29 cellular contexts compared by ENCODE assay signal in the genomic region with DNA sequence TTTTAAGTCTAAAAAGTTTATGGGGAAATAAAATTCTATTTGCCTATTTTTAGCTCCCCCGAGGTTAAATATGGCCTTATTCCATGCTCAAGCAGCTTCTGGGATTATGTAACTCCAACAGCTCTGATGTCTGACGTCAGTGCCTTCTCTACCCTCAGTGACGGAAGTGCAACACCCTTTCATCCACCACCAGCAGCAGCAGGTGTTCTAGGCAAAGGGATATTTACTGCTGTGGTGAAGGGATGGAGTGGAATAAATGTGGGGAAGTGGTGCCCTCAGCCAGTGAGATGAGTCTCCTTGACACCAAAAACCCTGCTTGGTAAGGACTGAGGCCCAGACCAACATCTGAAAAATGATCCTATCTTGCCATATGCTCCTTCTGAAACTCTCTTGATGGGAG.
DNase-seq lines count a peak whose midpoint lies in the region; ATAC-seq and TF ChIP-seq lines count a peak whose summit lies in the region.
"Had no signal": no experiment of that assay in that cellular context is flagged by ENCODE, and none has a peak within 500 bp of the region (broad histone marks: within the 10 kb centered on the region; RNA-seq: fewer than 3 reads in every experiment).

No MANE protein-coding gene starts in this region.

- peaks cover 5% of the 10 kb centered on the region for H3K9me3 Mint-ChIP-seq in activated naive CD8-positive, alpha-beta T cell treated with anti-CD3 and anti-CD28 coated beads, Interleukin-2, amount 50 U/mL, for 24 hours
- H3K9me3 Mint-ChIP-seq: activated naive CD4-positive, alpha-beta T cell treated with anti-CD3 and anti-CD28 coated beads for 36 hours had no signal

- no peaks in the 10 kb centered on the region for H3K36me3 Mint-ChIP-seq in activated naive CD8-positive, alpha-beta T cell treated with anti-CD3 and anti-CD28 coated beads, Interleukin-2, amount 50 U/mL, for 24 hours (ENCODE audit: low read depth)
- H3K36me3 Mint-ChIP-seq: immature natural killer cell; natural killer cell; stimulated activated memory B cell treated with anti-CD40 and anti-IgM and Interleukin-4, amounts not matched to agents 10 μg/mL and 1 μg/mL and 100 μg/mL, for 72 hours had no signal

- no peak overlapping the region for H3K4me3 Mint-ChIP-seq in activated naive CD8-positive, alpha-beta T cell treated with anti-CD3 and anti-CD28 coated beads, Interleukin-2, amount 50 U/mL, for 24 hours
- H3K4me3 Mint-ChIP-seq: activated CD4-positive, alpha-beta T cell treated with anti-CD3 and anti-CD28 coated beads, Interleukin-2, amount 10 ng/mL, durations not matched to agents 24 days and 14 days; activated naive CD4-positive, alpha-beta T cell treated with anti-CD3 and anti-CD28 coated beads for 36 hours; activated T-cell treated with anti-CD3 and anti-CD28 coated beads, Interleukin-2, amount 50 U/mL, for 72 hours; effector memory CD8-positive, alpha-beta T cell; immature natural killer cell; natural killer cell; stimulated activated memory B cell treated with anti-CD40 and anti-IgM and Interleukin-4, amounts not matched to agents 10 μg/mL and 1 μg/mL and 100 μg/mL, for 72 hours; T-helper 17 cell had no signal

- no peaks in the 10 kb centered on the region for H3K27me3 Mint-ChIP-seq in activated naive CD8-positive, alpha-beta T cell treated with anti-CD3 and anti-CD28 coated beads, Interleukin-2, amount 50 U/mL, for 24 hours
- H3K27me3 Mint-ChIP-seq: activated CD4-positive, alpha-beta T cell treated with anti-CD3 and anti-CD28 coated beads, Interleukin-2, amount 10 ng/mL, durations not matched to agents 24 days and 14 days; effector memory CD8-positive, alpha-beta T cell; stimulated activated memory B cell treated with anti-CD40 and anti-IgM and Interleukin-4, amounts not matched to agents 10 μg/mL and 1 μg/mL and 100 μg/mL, for 72 hours; T-helper 17 cell had no signal

- no peaks in the 10 kb centered on the region for H3K4me1 Mint-ChIP-seq in activated naive CD8-positive, alpha-beta T cell treated with anti-CD3 and anti-CD28 coated beads, Interleukin-2, amount 50 U/mL, for 24 hours
- H3K4me1 Mint-ChIP-seq: activated CD4-positive, alpha-beta T cell treated with anti-CD3 and anti-CD28 coated beads, Interleukin-2, amount 10 ng/mL, durations not matched to agents 24 days and 14 days; immature natural killer cell; natural killer cell; stimulated activated memory B cell treated with anti-CD40 and anti-IgM and Interleukin-4, amounts not matched to agents 10 μg/mL and 1 μg/mL and 100 μg/mL, for 72 hours; T-helper 17 cell had no signal

- no peak overlapping the region for H3K27ac Mint-ChIP-seq in activated naive CD8-positive, alpha-beta T cell treated with anti-CD3 and anti-CD28 coated beads, Interleukin-2, amount 50 U/mL, for 24 hours
- H3K27ac Mint-ChIP-seq: activated CD4-positive, alpha-beta T cell treated with anti-CD3 and anti-CD28 coated beads, Interleukin-2, amount 10 ng/mL, durations not matched to agents 24 days and 14 days; activated naive CD4-positive, alpha-beta T cell treated with anti-CD3 and anti-CD28 coated beads for 36 hours; activated T-cell treated with anti-CD3 and anti-CD28 coated beads, Interleukin-2, amount 50 U/mL, for 72 hours; effector memory CD8-positive, alpha-beta T cell; immature natural killer cell; natural killer cell; stimulated activated memory B cell treated with anti-CD40 and anti-IgM and Interleukin-4, amounts not matched to agents 10 μg/mL and 1 μg/mL and 100 μg/mL, for 72 hours; T-helper 17 cell had no signal

- TF ChIP-seq CTCF in GM10266 (IDR thresholded peaks at IDR 0.05; ENCODE audit: control insufficient read depth, insufficient read depth, low read depth, missing control alignments) = no peak

- no peak overlapping the region for H3K27ac ChIP-seq in SK-N-MC
- H3K27ac ChIP-seq: coronary artery, foreskin keratinocyte, hepatocyte, Peyer's patch, SJSA1, suprapubic skin had no signal

- H3K9me3 ChIP-seq in SK-N-MC (ENCODE audit: low read depth, low read length) = no peaks in the 10 kb centered on the region
- H3K9me3 ChIP-seq: BE2C, HAP-1, SJSA1, suprapubic skin had no signal

- no peak for ATAC-seq in activated naive CD8-positive, alpha-beta T cell treated with anti-CD3 and anti-CD28 coated beads, Interleukin-2, amount 50 U/mL, for 24 hours
- ATAC-seq: activated T-cell treated with anti-CD3 and anti-CD28 coated beads, Interleukin-2, amount 50 U/mL, for 72 hours; effector memory CD8-positive, alpha-beta T cell; foreskin keratinocyte; natural killer cell; stimulated activated memory B cell treated with anti-CD40 and anti-IgM and Interleukin-4, amounts not matched to agents 10 μg/mL and 1 μg/mL and 100 μg/mL, for 72 hours; T-helper 17 cell had no signal

- no peaks in the 10 kb centered on the region for H3K36me3 ChIP-seq in SK-N-MC (ENCODE audit: insufficient read depth, low read length)
- H3K36me3 ChIP-seq: BE2C, HAP-1, Peyer's patch, SJSA1, suprapubic skin had no signal

- DNase-seq in NCI-H345 (lab: John Stamatoyannopoulos, UW) (peak; percentile 37), NCI-H345 treated with DMSO at 0.1 percent for 48 hours (lab: John Stamatoyannopoulos, UW; ENCODE audit: unreplicated experiment) (no peak), NCI-H2171 treated with DMSO at 0.1 percent for 48 hours (lab: John Stamatoyannopoulos, UW) (peak; percentile 86), SK-N-MC (ENCODE audit: low read depth, low spot score) (peak; percentile 48), putamen (ENCODE audit: low spot score) (peak; percentile 71), GM10266 (ENCODE audit: extremely low spot score) (no peak)
- no peak for DNase-seq in activated effector memory CD4-positive, alpha-beta T cell treated with anti-CD3 and anti-CD28 coated beads, Interleukin-2, amount 50 U/mL, for 16 hours
- DNase-seq in activated naive CD8-positive, alpha-beta T cell treated with anti-CD3 and anti-CD28 coated beads, Interleukin-2, amount 50 U/mL, for 24 hours = no peak
- DNase-seq: activated CD4-positive, alpha-beta T cell treated with anti-CD3 and anti-CD28 coated beads, Interleukin-2, amount 10 ng/mL, durations not matched to agents 24 days and 14 days; activated naive CD4-positive, alpha-beta T cell treated with anti-CD3 and anti-CD28 coated beads for 36 hours; activated T-cell treated with anti-CD3 and anti-CD28 coated beads, Interleukin-2, amount 50 U/mL, for 72 hours; amygdala; BE2C; effector memory CD8-positive, alpha-beta T cell; foreskin keratinocyte; immature natural killer cell; mesendoderm; natural killer cell; NCI-H226; NK-92 treated with Interleukin-12 subunit alpha and Interleukin-12 subunit beta, amount 100 ng/mL, for 24 hours; Peyer's patch; stimulated activated CD4-positive, alpha-beta T cell treated with anti-CD3 and anti-CD28 coated beads, Interleukin-4, amount 100 ng/mL, for 1 hour; T-helper 17 cell had no signal

- H3K4me3 ChIP-seq in SK-N-MC = no peak overlapping the region
- H3K4me3 ChIP-seq: coronary artery, HAP-1, hepatocyte, Peyer's patch, SJSA1, suprapubic skin had no signal

- H3K9ac ChIP-seq in SK-N-MC (ENCODE audit: insufficient read length) = no peak overlapping the region

Comparison
In these comparisons a context has a peak if more than half of its experiments do, and no peak if none do; other contexts are left out.
1. DNase-seq: peak in NCI-H345 (single experiment), NCI-H2171 treated with DMSO at 0.1 percent for 48 hours (single experiment), SK-N-MC (single experiment) and putamen (single experiment); none in NCI-H345 treated with DMSO at 0.1 percent for 48 hours (single experiment), activated effector memory CD4-positive, alpha-beta T cell treated with anti-CD3 and anti-CD28 coated beads, Interleukin-2, amount 50 U/mL, for 16 hours (single experiment), activated naive CD8-positive, alpha-beta T cell treated with anti-CD3 and anti-CD28 coated beads, Interleukin-2, amount 50 U/mL, for 24 hours (single experiment) and GM10266 (single experiment).